In the genomic region with DNA sequence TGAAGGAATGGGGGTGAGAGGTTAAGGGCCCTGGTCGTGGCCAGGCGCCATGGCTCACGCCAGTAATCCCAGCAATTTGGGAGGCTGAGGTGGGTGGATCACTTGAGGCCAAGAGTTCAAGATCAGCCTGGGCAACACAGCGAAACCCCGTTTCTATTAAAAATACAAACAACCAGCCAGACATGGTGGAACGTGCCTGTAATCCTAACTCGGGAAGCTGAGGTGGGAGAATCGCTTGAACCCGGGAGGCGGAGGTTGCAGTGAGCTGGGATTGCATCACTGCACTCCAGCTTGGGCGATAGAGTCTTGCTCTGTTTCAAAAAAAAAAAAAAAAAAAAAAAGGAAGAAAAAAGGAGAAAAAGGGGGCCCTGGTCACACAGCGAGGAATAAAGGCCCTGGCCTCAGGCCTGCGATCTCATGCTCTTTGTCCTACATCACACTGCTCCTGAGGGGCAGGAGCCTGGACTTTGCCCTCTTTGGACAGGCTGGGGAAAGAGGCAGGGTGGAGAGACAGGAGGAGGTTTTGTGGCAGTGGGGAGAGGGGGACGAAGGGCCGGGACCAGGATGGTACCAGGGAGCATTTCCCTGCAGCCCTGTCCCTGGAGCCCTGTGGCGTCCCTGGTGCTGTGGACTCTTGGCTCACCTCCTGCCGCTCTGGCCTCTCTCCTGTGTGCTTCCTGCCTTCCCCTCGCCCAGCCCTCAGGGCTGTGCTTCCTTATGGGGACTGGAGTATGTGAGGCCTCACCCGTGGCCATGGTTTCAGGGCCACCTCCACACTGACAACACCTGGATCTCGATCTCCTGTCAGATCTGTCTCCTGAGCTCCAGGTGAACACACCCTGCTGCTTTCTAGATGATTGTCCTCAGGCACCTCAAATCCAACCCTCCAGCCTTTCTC, we compare ENCODE assay signal across 1 cellular context.
TF ChIP-seq lines count a peak whose summit lies in the region.

No MANE protein-coding gene starts in this region.

TF ChIP-seq in HEK293, 187 proteins besides CTCF, POLR2A, EP300 and RAD21:
- TF ChIP-seq GLIS1 (tag by site-specific recombination; IDR thresholded peaks at IDR 0.05) (no peak), ZNF670 (tag by site-specific recombination; IDR thresholded peaks at IDR 0.05; ENCODE audit: low read depth) (no peak), ZNF138 (tag by site-specific recombination; IDR thresholded peaks at IDR 0.05; ENCODE audit: borderline replicate concordance) (no peak), OSR2 (tag by site-specific recombination; IDR thresholded peaks at IDR 0.05) (no peak), ZNF248 (tag by site-specific recombination; IDR thresholded peaks at IDR 0.05) (no peak), SALL2 (tag by site-specific recombination; IDR thresholded peaks at IDR 0.05; ENCODE audit: borderline replicate concordance) (no peak), ZNF112 (tag by site-specific recombination; IDR thresholded peaks at IDR 0.05) (no peak), ZNF350 (tag by site-specific recombination; IDR thresholded peaks at IDR 0.05) (no peak), ZNF677 (tag by site-specific recombination; IDR thresholded peaks at IDR 0.05) (no peak)
- TF ChIP-seq, protein P1, sequence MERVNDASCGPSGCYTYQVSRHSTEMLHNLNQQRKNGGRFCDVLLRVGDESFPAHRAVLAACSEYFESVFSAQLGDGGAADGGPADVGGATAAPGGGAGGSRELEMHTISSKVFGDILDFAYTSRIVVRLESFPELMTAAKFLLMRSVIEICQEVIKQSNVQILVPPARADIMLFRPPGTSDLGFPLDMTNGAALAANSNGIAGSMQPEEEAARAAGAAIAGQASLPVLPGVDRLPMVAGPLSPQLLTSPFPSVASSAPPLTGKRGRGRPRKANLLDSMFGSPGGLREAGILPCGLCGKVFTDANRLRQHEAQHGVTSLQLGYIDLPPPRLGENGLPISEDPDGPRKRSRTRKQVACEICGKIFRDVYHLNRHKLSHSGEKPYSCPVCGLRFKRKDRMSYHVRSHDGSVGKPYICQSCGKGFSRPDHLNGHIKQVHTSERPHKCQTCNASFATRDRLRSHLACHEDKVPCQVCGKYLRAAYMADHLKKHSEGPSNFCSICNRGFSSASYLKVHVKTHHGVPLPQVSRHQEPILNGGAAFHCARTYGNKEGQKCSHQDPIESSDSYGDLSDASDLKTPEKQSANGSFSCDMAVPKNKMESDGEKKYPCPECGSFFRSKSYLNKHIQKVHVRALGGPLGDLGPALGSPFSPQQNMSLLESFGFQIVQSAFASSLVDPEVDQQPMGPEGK (tag by site-specific recombination; IDR thresholded peaks at IDR 0.05): no peak
- TF ChIP-seq, protein P2, sequence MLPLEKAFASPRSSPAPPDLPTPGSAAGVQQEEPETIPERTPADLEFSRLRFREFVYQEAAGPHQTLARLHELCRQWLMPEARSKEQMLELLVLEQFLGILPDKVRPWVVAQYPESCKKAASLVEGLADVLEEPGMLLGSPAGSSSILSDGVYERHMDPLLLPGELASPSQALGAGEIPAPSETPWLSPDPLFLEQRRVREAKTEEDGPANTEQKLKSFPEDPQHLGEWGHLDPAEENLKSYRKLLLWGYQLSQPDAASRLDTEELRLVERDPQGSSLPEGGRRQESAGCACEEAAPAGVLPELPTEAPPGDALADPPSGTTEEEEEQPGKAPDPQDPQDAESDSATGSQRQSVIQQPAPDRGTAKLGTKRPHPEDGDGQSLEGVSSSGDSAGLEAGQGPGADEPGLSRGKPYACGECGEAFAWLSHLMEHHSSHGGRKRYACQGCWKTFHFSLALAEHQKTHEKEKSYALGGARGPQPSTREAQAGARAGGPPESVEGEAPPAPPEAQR (tag by site-specific recombination; IDR thresholded peaks at IDR 0.05): no peak
- TF ChIP-seq, protein P3, sequence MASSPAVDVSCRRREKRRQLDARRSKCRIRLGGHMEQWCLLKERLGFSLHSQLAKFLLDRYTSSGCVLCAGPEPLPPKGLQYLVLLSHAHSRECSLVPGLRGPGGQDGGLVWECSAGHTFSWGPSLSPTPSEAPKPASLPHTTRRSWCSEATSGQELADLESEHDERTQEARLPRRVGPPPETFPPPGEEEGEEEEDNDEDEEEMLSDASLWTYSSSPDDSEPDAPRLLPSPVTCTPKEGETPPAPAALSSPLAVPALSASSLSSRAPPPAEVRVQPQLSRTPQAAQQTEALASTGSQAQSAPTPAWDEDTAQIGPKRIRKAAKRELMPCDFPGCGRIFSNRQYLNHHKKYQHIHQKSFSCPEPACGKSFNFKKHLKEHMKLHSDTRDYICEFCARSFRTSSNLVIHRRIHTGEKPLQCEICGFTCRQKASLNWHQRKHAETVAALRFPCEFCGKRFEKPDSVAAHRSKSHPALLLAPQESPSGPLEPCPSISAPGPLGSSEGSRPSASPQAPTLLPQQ (tag by site-specific recombination; IDR thresholded peaks at IDR 0.05): no peak
